Comparison of ENCODE assay signal across 1 cellular context in the genomic region with DNA sequence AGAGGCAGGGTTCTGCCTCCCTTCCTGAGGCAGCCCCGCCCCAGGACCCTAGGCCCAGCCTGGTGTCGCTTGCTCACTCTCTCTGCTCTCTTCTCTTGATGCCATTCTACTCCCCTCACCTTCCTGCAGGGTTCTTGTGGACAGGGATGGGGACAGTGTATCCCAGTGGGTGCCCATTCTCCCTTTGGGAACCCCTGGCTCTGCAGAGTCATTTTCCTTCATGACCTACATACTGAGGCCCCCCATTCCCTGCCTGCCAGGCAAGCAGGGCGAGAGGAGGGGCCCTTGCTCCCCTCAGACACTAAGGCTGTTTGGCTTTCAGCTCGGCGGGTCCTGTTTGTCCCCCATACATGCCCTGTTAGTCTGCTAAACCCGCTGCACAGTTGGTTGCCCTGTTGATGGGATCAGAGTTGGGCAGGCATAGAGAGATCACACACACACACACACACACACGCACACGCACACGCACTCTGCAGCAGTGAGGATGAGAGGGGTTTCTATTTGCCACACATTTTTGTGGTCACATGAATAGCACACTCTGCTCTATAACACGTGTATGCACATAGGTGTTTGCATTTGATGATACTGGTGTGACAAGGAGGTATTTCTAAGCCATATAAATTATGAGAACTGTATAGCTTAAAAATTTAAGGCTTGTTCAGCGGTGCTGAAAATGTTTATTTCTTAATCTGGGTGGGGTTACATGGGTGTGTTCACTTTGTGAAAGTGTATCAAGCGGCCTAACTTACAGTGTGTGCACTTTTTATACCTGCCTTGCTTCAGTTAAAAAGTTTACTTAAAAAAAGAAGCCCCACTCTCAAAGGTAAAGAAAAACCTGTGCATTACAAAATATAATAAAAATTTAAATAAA.
TF ChIP-seq lines count a peak whose summit lies in the region.

No MANE protein-coding gene starts in this region.

TF ChIP-seq in K562, 482 proteins besides CTCF, POLR2A, EP300 and RAD21:
- TF ChIP-seq, protein P1, sequence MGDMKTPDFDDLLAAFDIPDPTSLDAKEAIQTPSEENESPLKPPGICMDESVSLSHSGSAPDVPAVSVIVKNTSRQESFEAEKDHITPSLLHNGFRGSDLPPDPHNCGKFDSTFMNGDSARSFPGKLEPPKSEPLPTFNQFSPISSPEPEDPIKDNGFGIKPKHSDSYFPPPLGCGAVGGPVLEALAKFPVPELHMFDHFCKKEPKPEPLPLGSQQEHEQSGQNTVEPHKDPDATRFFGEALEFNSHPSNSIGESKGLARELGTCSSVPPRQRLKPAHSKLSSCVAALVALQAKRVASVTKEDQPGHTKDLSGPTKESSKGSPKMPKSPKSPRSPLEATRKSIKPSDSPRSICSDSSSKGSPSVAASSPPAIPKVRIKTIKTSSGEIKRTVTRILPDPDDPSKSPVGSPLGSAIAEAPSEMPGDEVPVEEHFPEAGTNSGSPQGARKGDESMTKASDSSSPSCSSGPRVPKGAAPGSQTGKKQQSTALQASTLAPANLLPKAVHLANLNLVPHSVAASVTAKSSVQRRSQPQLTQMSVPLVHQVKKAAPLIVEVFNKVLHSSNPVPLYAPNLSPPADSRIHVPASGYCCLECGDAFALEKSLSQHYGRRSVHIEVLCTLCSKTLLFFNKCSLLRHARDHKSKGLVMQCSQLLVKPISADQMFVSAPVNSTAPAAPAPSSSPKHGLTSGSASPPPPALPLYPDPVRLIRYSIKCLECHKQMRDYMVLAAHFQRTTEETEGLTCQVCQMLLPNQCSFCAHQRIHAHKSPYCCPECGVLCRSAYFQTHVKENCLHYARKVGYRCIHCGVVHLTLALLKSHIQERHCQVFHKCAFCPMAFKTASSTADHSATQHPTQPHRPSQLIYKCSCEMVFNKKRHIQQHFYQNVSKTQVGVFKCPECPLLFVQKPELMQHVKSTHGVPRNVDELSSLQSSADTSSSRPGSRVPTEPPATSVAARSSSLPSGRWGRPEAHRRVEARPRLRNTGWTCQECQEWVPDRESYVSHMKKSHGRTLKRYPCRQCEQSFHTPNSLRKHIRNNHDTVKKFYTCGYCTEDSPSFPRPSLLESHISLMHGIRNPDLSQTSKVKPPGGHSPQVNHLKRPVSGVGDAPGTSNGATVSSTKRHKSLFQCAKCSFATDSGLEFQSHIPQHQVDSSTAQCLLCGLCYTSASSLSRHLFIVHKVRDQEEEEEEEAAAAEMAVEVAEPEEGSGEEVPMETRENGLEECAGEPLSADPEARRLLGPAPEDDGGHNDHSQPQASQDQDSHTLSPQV (IDR thresholded peaks at IDR 0.05), result 0 out of 2 replicates have a peak, but pooled peaks have one; percentile 41
- TF ChIP-seq L3MBTL2 (IDR thresholded peaks at IDR 0.05), result peak; percentile 25; the same call in 1 of the 2 replicates
- TF ChIP-seq ZNF75A (CRISPR knock-in tag; IDR thresholded peaks at IDR 0.05), result no peak
- TF ChIP-seq, protein P2, sequence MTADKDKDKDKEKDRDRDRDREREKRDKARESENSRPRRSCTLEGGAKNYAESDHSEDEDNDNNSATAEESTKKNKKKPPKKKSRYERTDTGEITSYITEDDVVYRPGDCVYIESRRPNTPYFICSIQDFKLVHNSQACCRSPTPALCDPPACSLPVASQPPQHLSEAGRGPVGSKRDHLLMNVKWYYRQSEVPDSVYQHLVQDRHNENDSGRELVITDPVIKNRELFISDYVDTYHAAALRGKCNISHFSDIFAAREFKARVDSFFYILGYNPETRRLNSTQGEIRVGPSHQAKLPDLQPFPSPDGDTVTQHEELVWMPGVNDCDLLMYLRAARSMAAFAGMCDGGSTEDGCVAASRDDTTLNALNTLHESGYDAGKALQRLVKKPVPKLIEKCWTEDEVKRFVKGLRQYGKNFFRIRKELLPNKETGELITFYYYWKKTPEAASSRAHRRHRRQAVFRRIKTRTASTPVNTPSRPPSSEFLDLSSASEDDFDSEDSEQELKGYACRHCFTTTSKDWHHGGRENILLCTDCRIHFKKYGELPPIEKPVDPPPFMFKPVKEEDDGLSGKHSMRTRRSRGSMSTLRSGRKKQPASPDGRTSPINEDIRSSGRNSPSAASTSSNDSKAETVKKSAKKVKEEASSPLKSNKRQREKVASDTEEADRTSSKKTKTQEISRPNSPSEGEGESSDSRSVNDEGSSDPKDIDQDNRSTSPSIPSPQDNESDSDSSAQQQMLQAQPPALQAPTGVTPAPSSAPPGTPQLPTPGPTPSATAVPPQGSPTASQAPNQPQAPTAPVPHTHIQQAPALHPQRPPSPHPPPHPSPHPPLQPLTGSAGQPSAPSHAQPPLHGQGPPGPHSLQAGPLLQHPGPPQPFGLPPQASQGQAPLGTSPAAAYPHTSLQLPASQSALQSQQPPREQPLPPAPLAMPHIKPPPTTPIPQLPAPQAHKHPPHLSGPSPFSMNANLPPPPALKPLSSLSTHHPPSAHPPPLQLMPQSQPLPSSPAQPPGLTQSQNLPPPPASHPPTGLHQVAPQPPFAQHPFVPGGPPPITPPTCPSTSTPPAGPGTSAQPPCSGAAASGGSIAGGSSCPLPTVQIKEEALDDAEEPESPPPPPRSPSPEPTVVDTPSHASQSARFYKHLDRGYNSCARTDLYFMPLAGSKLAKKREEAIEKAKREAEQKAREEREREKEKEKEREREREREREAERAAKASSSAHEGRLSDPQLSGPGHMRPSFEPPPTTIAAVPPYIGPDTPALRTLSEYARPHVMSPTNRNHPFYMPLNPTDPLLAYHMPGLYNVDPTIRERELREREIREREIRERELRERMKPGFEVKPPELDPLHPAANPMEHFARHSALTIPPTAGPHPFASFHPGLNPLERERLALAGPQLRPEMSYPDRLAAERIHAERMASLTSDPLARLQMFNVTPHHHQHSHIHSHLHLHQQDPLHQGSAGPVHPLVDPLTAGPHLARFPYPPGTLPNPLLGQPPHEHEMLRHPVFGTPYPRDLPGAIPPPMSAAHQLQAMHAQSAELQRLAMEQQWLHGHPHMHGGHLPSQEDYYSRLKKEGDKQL (CRISPR knock-in tag; IDR thresholded peaks at IDR 0.05; ENCODE audit: borderline replicate concordance), result no peak
- TF ChIP-seq, protein P3, sequence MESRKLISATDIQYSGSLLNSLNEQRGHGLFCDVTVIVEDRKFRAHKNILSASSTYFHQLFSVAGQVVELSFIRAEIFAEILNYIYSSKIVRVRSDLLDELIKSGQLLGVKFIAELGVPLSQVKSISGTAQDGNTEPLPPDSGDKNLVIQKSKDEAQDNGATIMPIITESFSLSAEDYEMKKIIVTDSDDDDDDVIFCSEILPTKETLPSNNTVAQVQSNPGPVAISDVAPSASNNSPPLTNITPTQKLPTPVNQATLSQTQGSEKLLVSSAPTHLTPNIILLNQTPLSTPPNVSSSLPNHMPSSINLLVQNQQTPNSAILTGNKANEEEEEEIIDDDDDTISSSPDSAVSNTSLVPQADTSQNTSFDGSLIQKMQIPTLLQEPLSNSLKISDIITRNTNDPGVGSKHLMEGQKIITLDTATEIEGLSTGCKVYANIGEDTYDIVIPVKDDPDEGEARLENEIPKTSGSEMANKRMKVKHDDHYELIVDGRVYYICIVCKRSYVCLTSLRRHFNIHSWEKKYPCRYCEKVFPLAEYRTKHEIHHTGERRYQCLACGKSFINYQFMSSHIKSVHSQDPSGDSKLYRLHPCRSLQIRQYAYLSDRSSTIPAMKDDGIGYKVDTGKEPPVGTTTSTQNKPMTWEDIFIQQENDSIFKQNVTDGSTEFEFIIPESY (CRISPR knock-in tag; IDR thresholded peaks at IDR 0.05), result peak; percentile 12; the same call in 1 of the 2 replicates
- peak; percentile 21; the same call in 1 of the 2 replicates for TF ChIP-seq ARID1B (IDR thresholded peaks at IDR 0.05)
- no peak for TF ChIP-seq ZNF184 (CRISPR knock-in tag; IDR thresholded peaks at IDR 0.05)
- TF ChIP-seq CHD2 (IDR thresholded peaks at IDR 0.05; ENCODE audit: low read depth, low read length), result no peak
- TF ChIP-seq BHLHE40 (IDR thresholded peaks at IDR 0.05; ENCODE audit: low read length), result peak; percentile 15; the same call in 1 of the 2 replicates
- TF ChIP-seq POLR2B (IDR thresholded peaks at IDR 0.05; ENCODE audit: low read depth, partially characterized antibody), result no peak
- no peak for TF ChIP-seq ARHGAP35 (IDR thresholded peaks at IDR 0.05; ENCODE audit: partially characterized antibody)
- TF ChIP-seq, protein P4, sequence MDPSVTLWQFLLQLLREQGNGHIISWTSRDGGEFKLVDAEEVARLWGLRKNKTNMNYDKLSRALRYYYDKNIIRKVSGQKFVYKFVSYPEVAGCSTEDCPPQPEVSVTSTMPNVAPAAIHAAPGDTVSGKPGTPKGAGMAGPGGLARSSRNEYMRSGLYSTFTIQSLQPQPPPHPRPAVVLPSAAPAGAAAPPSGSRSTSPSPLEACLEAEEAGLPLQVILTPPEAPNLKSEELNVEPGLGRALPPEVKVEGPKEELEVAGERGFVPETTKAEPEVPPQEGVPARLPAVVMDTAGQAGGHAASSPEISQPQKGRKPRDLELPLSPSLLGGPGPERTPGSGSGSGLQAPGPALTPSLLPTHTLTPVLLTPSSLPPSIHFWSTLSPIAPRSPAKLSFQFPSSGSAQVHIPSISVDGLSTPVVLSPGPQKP (CRISPR knock-in tag; IDR thresholded peaks at IDR 0.05), result no peak
- TF ChIP-seq ZNF121 (CRISPR knock-in tag; conservative IDR thresholded peaks at IDR 0.05), result no peak
- TF ChIP-seq, protein P5, sequence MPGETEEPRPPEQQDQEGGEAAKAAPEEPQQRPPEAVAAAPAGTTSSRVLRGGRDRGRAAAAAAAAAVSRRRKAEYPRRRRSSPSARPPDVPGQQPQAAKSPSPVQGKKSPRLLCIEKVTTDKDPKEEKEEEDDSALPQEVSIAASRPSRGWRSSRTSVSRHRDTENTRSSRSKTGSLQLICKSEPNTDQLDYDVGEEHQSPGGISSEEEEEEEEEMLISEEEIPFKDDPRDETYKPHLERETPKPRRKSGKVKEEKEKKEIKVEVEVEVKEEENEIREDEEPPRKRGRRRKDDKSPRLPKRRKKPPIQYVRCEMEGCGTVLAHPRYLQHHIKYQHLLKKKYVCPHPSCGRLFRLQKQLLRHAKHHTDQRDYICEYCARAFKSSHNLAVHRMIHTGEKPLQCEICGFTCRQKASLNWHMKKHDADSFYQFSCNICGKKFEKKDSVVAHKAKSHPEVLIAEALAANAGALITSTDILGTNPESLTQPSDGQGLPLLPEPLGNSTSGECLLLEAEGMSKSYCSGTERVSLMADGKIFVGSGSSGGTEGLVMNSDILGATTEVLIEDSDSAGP (CRISPR knock-in tag; IDR thresholded peaks at IDR 0.05), result 0 out of 2 replicates have a peak, but pooled peaks have one; percentile 28
